Comparison of ENCODE assay signal across 1 cellular context in the genomic region with DNA sequence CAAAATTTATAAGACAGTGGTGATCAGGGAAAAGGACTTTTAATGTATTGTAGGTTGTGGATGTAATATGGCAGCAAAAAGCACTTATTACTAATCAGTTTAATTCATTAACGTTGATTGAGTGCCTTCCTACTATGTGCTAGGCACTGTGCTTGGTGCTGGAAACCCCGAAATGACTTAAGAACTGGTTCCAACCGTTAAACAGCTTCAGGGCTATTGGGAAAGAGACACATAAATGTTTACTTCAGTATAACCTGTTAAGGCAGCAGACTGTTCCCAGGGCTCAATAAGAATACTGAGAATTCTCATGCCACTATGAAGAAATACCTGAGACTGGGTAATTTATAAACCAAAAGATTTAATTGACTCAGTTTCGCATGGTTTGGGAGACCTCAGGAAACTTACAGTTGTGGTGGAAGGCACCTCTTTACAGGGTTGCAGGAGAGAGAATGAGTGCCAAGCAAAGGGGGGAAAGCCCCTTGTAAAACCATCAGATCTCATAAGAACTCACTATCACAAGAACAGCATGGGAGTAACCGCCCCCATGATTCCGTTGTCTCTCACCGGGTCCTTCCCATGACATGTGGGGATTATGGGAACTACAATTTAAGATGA.
A peak's percentile ranks its signal among the peaks of the same experiment; 100 is the strongest.
TF ChIP-seq lines count a peak whose summit lies in the region.

No MANE protein-coding gene starts in this region.

TF ChIP-seq in K562, 482 proteins besides CTCF, POLR2A, EP300 and RAD21:
- TF ChIP-seq ZKSCAN1 (IDR thresholded peaks at IDR 0.05; ENCODE audit: low read depth, low read length) (peak; percentile 69; the same call in 1 of the 2 replicates), POLR2AphosphoS5 (IDR thresholded peaks at IDR 0.05; ENCODE audit: control insufficient read depth, insufficient read depth, low read depth, low read length) (no peak), ETS2 (tag; IDR thresholded peaks at IDR 0.05; ENCODE audit: borderline replicate concordance, poor library complexity, severe bottlenecking) (no peak), MXI1 (IDR thresholded peaks at IDR 0.05; ENCODE audit: low read depth, low read length) (no peak)
